In the genomic region with DNA sequence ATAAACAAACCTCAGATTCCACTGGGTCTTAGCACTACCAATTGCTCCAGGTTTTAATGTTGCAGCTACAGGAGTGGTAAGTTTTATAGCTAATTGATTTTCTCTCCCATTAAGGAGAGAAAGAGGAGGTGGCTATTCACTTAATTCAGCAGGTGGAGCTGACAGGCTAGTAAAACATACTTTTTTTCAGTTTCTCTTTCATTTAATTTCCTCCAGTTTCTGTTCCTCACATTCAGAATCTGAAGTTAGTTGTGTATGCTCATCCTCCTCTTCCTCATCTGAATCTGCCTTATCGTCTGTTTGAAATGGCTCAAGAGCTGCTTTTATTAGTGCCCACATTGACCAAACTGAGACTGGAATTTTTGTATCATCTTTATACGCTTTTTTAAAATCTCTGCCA, we compare ENCODE assay signal across 12 cellular contexts.
DNase-seq lines count a peak whose midpoint lies in the region; ATAC-seq lines count a peak whose summit lies in the region.
"Had no signal": no experiment of that assay in that cellular context is flagged by ENCODE, and none has a peak within 500 bp of the region (broad histone marks: within the 10 kb centered on the region; RNA-seq: fewer than 3 reads in every experiment).

No MANE protein-coding gene starts in this region.

- no peaks in the 10 kb centered on the region for H3K27me3 Mint-ChIP-seq in T-helper 2 cell treated with Interferon-gamma antibody and Interleukin-4, amounts not matched to agents 5 μg/mL and 100 μg/mL, for 36 hours (ENCODE audit: low read depth)
- H3K27me3 Mint-ChIP-seq: activated CD8-positive, alpha-beta T cell treated with anti-CD3 and anti-CD28 coated beads for 36 hours had no signal

- H3K4me3 Mint-ChIP-seq in T-helper 2 cell treated with Interferon-gamma antibody and Interleukin-4, amounts not matched to agents 5 μg/mL and 100 μg/mL, for 36 hours: no peak overlapping the region
- H3K4me3 Mint-ChIP-seq: activated CD8-positive, alpha-beta T cell treated with anti-CD3 and anti-CD28 coated beads for 36 hours had no signal

- H3K27ac Mint-ChIP-seq in T-helper 2 cell treated with Interferon-gamma antibody and Interleukin-4, amounts not matched to agents 5 μg/mL and 100 μg/mL, for 36 hours: no peak overlapping the region
- H3K27ac Mint-ChIP-seq: activated CD8-positive, alpha-beta T cell treated with anti-CD3 and anti-CD28 coated beads for 36 hours had no signal

- peaks cover 5% of the 10 kb centered on the region for H3K9me3 Mint-ChIP-seq in T-helper 2 cell treated with Interferon-gamma antibody and Interleukin-4, amounts not matched to agents 5 μg/mL and 100 μg/mL, for 36 hours

- DNase-seq in NCI-H1417 treated with DMSO at 0.1 percent for 48 hours (lab: John Stamatoyannopoulos, UW) (no peak), NAMALWA (ENCODE audit: low spot score) (no peak)
- DNase-seq in T-helper 2 cell treated with Interferon-gamma antibody and Interleukin-4, amounts not matched to agents 5 μg/mL and 100 μg/mL, for 36 hours (ENCODE audit: low spot score): no peak
- DNase-seq: activated CD8-positive, alpha-beta T cell treated with anti-CD3 and anti-CD28 coated beads for 36 hours; NCI-H2029 treated with DMSO at 0.1 percent for 48 hours; right lobe of liver; stimulated activated CD4-positive, alpha-beta T cell treated with anti-CD3 and anti-CD28 coated beads, Interleukin-2, amount 100 ng/mL, for 48 hours had no signal

- H3K4me1 Mint-ChIP-seq in T-helper 2 cell treated with Interferon-gamma antibody and Interleukin-4, amounts not matched to agents 5 μg/mL and 100 μg/mL, for 36 hours (ENCODE audit: low read depth): no peaks in the 10 kb centered on the region

- H3K36me3 Mint-ChIP-seq in T-helper 2 cell treated with Interferon-gamma antibody and Interleukin-4, amounts not matched to agents 5 μg/mL and 100 μg/mL, for 36 hours (ENCODE audit: low read depth): no peaks in the 10 kb centered on the region

- ATAC-seq in GM19035 (IDR thresholded peaks at IDR 0.05; ENCODE audit: unreplicated experiment): peak; percentile 81
- peak; percentile 71 for ATAC-seq in GM21576 (IDR thresholded peaks at IDR 0.05; ENCODE audit: unreplicated experiment)
- peak; percentile 77 for ATAC-seq in HG03439 (IDR thresholded peaks at IDR 0.05; ENCODE audit: unreplicated experiment)
- ATAC-seq in HG02938 (IDR thresholded peaks at IDR 0.05; ENCODE audit: unreplicated experiment): no peak
- ATAC-seq: activated CD8-positive, alpha-beta T cell treated with anti-CD3 and anti-CD28 coated beads for 36 hours; Panc1; right lobe of liver had no signal
